Comparison of ENCODE assay signal across 1 cellular context in the genomic region with DNA sequence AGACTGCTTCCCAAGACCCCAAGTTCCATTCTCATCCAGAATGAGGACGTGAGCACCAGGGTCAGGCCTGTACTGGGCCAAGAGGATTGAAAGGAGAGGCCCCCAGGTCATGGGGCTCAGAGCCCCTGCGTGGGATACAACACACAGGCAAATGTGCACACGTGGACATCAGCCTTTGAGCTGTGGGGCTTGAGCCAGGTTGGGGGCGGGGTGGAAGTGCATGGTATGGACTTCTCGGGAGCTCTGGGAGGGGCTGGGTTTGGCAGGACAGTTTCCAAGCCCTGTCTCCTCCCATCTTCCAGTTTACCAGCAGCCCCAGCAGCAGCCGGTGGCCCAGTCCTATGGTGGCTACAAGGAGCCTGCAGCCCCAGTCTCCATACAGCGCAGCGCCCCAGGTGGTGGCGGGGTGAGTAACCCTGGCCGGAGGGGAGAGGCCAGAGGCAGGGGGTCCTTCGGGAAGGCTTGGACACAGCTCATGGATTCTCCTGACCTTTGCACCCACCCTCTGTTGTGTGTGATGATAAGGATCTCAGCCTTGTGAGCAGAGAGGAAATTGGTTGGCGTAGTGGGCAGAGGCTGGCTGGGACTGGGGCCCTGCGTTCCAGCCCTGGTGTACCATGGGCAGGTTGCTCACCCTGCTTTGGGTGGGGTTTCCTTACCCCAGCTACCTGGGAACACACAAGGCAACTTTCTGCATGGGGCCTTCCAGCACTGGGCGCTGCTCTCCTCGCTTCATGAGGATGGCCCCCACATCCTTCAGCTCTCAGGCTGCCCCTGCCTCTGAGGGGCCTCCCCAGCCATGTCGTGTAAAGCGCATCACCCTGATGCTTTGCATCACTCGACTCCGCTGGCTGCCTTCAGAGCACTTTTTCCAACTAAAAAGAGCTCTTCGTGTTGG.
TF ChIP-seq lines count a peak whose summit lies in the region.

No MANE protein-coding gene starts in this region.

TF ChIP-seq in HepG2, 621 proteins besides CTCF, POLR2A, EP300 and RAD21 (continued from another document and continues in another):
- TF ChIP-seq, protein P1, sequence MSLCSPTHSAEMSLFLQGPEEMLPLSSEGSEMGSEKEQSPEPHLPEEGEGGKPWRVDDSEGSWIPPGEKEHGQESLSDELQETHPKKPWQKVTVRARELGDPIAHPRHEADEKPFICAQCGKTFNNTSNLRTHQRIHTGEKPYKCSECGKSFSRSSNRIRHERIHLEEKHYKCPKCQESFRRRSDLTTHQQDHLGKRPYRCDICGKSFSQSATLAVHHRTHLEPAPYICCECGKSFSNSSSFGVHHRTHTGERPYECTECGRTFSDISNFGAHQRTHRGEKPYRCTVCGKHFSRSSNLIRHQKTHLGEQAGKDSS (CRISPR knock-in tag; IDR thresholded peaks at IDR 0.05; ENCODE audit: borderline replicate concordance, low read depth) = peak; percentile 73; the same call in 1 of the 2 replicates
- TF ChIP-seq E2F5 (CRISPR knock-in tag; conservative IDR thresholded peaks at IDR 0.05) (no peak), MAFF (IDR thresholded peaks at IDR 0.05; ENCODE audit: low read depth, low read length) (no peak), RFXANK (CRISPR knock-in tag; IDR thresholded peaks at IDR 0.05) (0 out of 2 replicates have a peak, but pooled peaks have one; percentile 20), ZBTB7B (CRISPR knock-in tag; IDR thresholded peaks at IDR 0.05) (peak; percentile 97), ZNF672 (CRISPR knock-in tag; IDR thresholded peaks at IDR 0.05) (no peak), PCBP1 (IDR thresholded peaks at IDR 0.05; ENCODE audit: borderline replicate concordance, low read depth, low read length) (0 out of 2 replicates have a peak, but pooled peaks have one; percentile 76), MEF2D (CRISPR knock-in tag; IDR thresholded peaks at IDR 0.05) (peak; percentile 69; the same call in 1 of the 2 replicates), SATB2 (CRISPR knock-in tag; IDR thresholded peaks at IDR 0.05) (no peak), TCF12 (IDR thresholded peaks at IDR 0.05) (no peak), TCF12 (CRISPR knock-in tag; IDR thresholded peaks at IDR 0.05) (no peak), RCOR2 (CRISPR knock-in tag; IDR thresholded peaks at IDR 0.05) (peak; percentile 73; the same call in 1 of the 2 replicates), ZNF746 (CRISPR knock-in tag; IDR thresholded peaks at IDR 0.05) (no peak), SUZ12 (IDR thresholded peaks at IDR 0.05; ENCODE audit: low read depth, low read length) (no peak), MXI1 (IDR thresholded peaks at IDR 0.05; ENCODE audit: borderline replicate concordance, low read depth, low read length) (peak; percentile 47; the same call in 1 of the 3 replicates), SOX13 (IDR thresholded peaks at IDR 0.05) (no peak), SOX13 (CRISPR knock-in tag; conservative IDR thresholded peaks at IDR 0.05 in 1 of 2, IDR thresholded peaks at IDR 0.05 in 1 of 2) (peak in 1 of 2 experiments; percentile 80; a peak in 2 of 4 replicates), BRF2 (CRISPR knock-in tag; IDR thresholded peaks at IDR 0.05) (no peak), FOXA3 (CRISPR knock-in tag; IDR thresholded peaks at IDR 0.05) (peak; percentile 61), ELF4 (CRISPR knock-in tag; IDR thresholded peaks at IDR 0.05; ENCODE audit: borderline replicate concordance) (no peak), FOXK1 (CRISPR knock-in tag; IDR thresholded peaks at IDR 0.05; ENCODE audit: borderline replicate concordance, low read depth) (peak; percentile 75; the same call in 1 of the 2 replicates), ZNF549 (CRISPR knock-in tag; IDR thresholded peaks at IDR 0.05) (peak; percentile 94), EED (CRISPR knock-in tag; IDR thresholded peaks at IDR 0.05) (no peak), NCOR1 (IDR thresholded peaks at IDR 0.05; ENCODE audit: borderline replicate concordance, low read length) (peak; percentile 69; the same call in 1 of the 2 replicates), SOX5 (CRISPR knock-in tag; IDR thresholded peaks at IDR 0.05; ENCODE audit: borderline replicate concordance) (peak; percentile 73), ZNF263 (CRISPR knock-in tag; IDR thresholded peaks at IDR 0.05) (0 out of 2 replicates have a peak, but pooled peaks have one; percentile 27), SALL1 (CRISPR knock-in tag; IDR thresholded peaks at IDR 0.05) (peak; percentile 90), ZFX (CRISPR knock-in tag; IDR thresholded peaks at IDR 0.05; ENCODE audit: low read depth) (peak; percentile 55), CCDC6 (CRISPR knock-in tag; IDR thresholded peaks at IDR 0.05) (no peak), NCOA2 (CRISPR knock-in tag; IDR thresholded peaks at IDR 0.05) (0 out of 2 replicates have a peak, but pooled peaks have one; percentile 47), CBX5 (CRISPR knock-in tag; IDR thresholded peaks at IDR 0.05; ENCODE audit: borderline replicate concordance) (peak; percentile 55), ZNF790 (CRISPR knock-in tag; IDR thresholded peaks at IDR 0.05; ENCODE audit: borderline replicate concordance) (no peak), MAZ (IDR thresholded peaks at IDR 0.05; ENCODE audit: borderline replicate concordance, low read depth, low read length) (peak; percentile 84; the same call in 1 of the 2 replicates), MAZ (CRISPR knock-in tag; IDR thresholded peaks at IDR 0.05; ENCODE audit: low read depth) (peak; percentile 60), ZSCAN25 (CRISPR knock-in tag; IDR thresholded peaks at IDR 0.05) (peak; percentile 78), TOPORS (CRISPR knock-in tag; IDR thresholded peaks at IDR 0.05) (no peak), ZNF879 (CRISPR knock-in tag; IDR thresholded peaks at IDR 0.05) (no peak), ZNF143 (CRISPR knock-in tag; IDR thresholded peaks at IDR 0.05) (0 out of 2 replicates have a peak, but pooled peaks have one; percentile 36), GMEB1 (CRISPR knock-in tag; IDR thresholded peaks at IDR 0.05; ENCODE audit: borderline replicate concordance) (no peak; the same call in 1 of the 2 replicates), ZBTB7A (CRISPR knock-in tag; IDR thresholded peaks at IDR 0.05) (peak; percentile 89; the same call in 1 of the 2 replicates), TBX2 (CRISPR knock-in tag; IDR thresholded peaks at IDR 0.05; ENCODE audit: borderline replicate concordance) (peak; percentile 77)
- TF ChIP-seq, protein P2, sequence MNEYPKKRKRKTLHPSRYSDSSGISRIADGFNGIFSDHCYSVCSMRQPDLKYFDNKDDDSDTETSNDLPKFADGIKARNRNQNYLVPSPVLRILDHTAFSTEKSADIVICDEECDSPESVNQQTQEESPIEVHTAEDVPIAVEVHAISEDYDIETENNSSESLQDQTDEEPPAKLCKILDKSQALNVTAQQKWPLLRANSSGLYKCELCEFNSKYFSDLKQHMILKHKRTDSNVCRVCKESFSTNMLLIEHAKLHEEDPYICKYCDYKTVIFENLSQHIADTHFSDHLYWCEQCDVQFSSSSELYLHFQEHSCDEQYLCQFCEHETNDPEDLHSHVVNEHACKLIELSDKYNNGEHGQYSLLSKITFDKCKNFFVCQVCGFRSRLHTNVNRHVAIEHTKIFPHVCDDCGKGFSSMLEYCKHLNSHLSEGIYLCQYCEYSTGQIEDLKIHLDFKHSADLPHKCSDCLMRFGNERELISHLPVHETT (CRISPR knock-in tag; conservative IDR thresholded peaks at IDR 0.05) = no peak
- TF ChIP-seq, protein P3, sequence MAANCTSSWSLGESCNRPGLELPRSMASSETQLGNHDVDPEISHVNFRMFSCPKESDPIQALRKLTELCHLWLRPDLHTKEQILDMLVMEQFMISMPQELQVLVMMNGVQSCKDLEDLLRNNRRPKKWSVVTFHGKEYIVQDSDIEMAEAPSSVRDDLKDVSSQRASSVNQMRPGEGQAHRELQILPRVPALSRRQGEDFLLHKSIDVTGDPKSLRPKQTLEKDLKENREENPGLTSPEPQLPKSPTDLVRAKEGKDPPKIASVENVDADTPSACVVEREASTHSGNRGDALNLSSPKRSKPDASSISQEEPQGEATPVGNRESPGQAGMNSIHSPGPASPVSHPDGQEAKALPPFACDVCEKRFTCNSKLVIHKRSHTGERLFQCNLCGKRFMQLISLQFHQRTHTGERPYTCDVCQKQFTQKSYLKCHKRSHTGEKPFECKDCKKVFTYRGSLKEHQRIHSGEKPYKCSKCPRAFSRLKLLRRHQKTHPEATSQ (CRISPR knock-in tag; IDR thresholded peaks at IDR 0.05; ENCODE audit: borderline replicate concordance) = no peak
- TF ChIP-seq, protein P4, sequence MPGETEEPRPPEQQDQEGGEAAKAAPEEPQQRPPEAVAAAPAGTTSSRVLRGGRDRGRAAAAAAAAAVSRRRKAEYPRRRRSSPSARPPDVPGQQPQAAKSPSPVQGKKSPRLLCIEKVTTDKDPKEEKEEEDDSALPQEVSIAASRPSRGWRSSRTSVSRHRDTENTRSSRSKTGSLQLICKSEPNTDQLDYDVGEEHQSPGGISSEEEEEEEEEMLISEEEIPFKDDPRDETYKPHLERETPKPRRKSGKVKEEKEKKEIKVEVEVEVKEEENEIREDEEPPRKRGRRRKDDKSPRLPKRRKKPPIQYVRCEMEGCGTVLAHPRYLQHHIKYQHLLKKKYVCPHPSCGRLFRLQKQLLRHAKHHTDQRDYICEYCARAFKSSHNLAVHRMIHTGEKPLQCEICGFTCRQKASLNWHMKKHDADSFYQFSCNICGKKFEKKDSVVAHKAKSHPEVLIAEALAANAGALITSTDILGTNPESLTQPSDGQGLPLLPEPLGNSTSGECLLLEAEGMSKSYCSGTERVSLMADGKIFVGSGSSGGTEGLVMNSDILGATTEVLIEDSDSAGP (CRISPR knock-in tag; IDR thresholded peaks at IDR 0.05; ENCODE audit: borderline replicate concordance) = peak; percentile 79
- TF ChIP-seq, protein P5, sequence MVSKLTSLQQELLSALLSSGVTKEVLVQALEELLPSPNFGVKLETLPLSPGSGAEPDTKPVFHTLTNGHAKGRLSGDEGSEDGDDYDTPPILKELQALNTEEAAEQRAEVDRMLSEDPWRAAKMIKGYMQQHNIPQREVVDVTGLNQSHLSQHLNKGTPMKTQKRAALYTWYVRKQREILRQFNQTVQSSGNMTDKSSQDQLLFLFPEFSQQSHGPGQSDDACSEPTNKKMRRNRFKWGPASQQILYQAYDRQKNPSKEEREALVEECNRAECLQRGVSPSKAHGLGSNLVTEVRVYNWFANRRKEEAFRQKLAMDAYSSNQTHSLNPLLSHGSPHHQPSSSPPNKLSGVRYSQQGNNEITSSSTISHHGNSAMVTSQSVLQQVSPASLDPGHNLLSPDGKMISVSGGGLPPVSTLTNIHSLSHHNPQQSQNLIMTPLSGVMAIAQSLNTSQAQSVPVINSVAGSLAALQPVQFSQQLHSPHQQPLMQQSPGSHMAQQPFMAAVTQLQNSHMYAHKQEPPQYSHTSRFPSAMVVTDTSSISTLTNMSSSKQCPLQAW (CRISPR knock-in tag; IDR thresholded peaks at IDR 0.05) = peak; percentile 65; the same call in 1 of the 2 replicates
- TF ChIP-seq, protein P6, sequence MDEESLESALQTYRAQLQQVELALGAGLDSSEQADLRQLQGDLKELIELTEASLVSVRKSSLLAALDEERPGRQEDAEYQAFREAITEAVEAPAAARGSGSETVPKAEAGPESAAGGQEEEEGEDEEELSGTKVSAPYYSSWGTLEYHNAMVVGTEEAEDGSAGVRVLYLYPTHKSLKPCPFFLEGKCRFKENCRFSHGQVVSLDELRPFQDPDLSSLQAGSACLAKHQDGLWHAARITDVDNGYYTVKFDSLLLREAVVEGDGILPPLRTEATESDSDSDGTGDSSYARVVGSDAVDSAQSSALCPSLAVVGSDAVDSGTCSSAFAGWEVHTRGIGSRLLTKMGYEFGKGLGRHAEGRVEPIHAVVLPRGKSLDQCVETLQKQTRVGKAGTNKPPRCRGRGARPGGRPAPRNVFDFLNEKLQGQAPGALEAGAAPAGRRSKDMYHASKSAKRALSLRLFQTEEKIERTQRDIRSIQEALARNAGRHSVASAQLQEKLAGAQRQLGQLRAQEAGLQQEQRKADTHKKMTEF (CRISPR knock-in tag; IDR thresholded peaks at IDR 0.05) = peak; percentile 85; the same call in 1 of the 2 replicates
